Comparison of ENCODE assay signal across 9 cellular contexts in the genomic region with DNA sequence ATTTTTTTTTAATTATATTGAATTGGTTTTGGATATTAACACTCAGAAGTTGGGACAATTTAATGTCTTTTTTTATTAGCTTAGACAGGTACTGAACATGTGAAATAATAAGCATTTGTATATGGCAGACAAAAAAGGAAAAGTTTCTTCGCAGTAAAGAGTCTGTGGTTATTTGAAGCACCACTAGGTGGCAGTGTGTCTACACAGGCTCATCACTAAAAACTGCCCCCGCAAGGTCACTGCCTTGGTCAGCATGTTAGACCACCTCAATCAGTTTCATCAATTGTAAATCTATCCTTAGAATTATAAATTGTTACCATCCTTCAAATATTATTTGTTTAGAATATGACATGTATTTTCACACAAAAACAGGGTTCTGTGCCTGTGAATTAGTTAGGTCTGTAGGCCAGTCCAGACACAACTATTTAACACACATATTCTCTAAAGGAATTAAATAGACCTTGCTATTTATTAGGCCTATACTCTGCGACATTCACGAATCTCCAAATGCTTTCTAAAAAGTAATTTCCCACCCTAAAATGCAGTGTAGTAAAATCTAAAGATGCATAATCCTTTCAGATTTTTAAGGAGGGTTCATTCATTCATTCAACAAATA. TPM values are rescaled to one million over a fixed set of nuclear protein-coding genes. Genes with fewer than 3 reads are reported as not detected.
DNase-seq lines count a peak whose midpoint lies in the region; ATAC-seq, FAIRE-seq and TF ChIP-seq lines count a peak whose summit lies in the region.
"Had no signal": no experiment of that assay in that cellular context is flagged by ENCODE, and none has a peak within 500 bp of the region (broad histone marks: within the 10 kb centered on the region; RNA-seq: fewer than 3 reads in every experiment).

No MANE protein-coding gene starts in this region.

- H3K36me3 ChIP-seq in PC-3 (ENCODE audit: low read depth, low read length) = no peaks in the 10 kb centered on the region; the same call in 1 of the 2 replicates
- H3K36me3 ChIP-seq in small intestine (ENCODE audit: control insufficient read depth in 2 of 2, insufficient read depth in 2 of 2, low read length in 2 of 2) = no peaks in the 10 kb centered on the region

- no peak overlapping the region for H3K4me2 ChIP-seq in PC-3 (ENCODE audit: low read length)

- DNase-seq in GM12892 (ENCODE audit: insufficient read length) (no peak), PC-3 (peak; percentile 25), fibroblast of the conjunctiva (ENCODE audit: low read depth) (peak; percentile 18), small intestine (peak; percentile 19)
- DNase-seq in stimulated activated CD4-positive, alpha-beta T cell treated with anti-CD3 and anti-CD28 coated beads, Interleukin-4, amount 100 ng/mL, for 1 hour = no peak

- H3K4me3 ChIP-seq in PC-3 (ENCODE audit: low read length) (no peak overlapping the region), small intestine (ENCODE audit: low read depth in 1 of 2, low read length in 2 of 2) (no peak overlapping the region)

- no peak for TF ChIP-seq POLR2A in GM12892 (IDR thresholded peaks at IDR 0.05; ENCODE audit: low read depth, low read length)

- H3K9me3 ChIP-seq in PC-3 (ENCODE audit: low read length) (no peaks in the 10 kb centered on the region), small intestine (ENCODE audit: control insufficient read depth, low read depth) (no peaks in the 10 kb centered on the region)

- H3K27me3 ChIP-seq in PC-3 (ENCODE audit: low read length) = no peaks in the 10 kb centered on the region
- no peaks in the 10 kb centered on the region for H3K27me3 ChIP-seq in small intestine (ENCODE audit: control insufficient read depth in 2 of 2, insufficient read depth in 2 of 2, low read length in 2 of 2)

- no peak overlapping the region for H2AFZ ChIP-seq in PC-3 (ENCODE audit: low read length)

- no peak overlapping the region for H3K27ac ChIP-seq in C4-2B
- H3K27ac ChIP-seq in PC-3 (ENCODE audit: low read length) = no peak overlapping the region
- H3K27ac ChIP-seq in small intestine (ENCODE audit: low read depth in 1 of 2, low read length in 1 of 2) = no peak overlapping the region

- no peak overlapping the region for H3K9ac ChIP-seq in PC-3 (ENCODE audit: low read length)

- H3K79me2 ChIP-seq in PC-3 (ENCODE audit: low read length) = no peaks in the 10 kb centered on the region

- CTCF ChIA-PET in PC-3 (lab: Charles Lee) = no interaction called here

- ATAC-seq in HG02870 (IDR thresholded peaks at IDR 0.05; ENCODE audit: unreplicated experiment) = peak; percentile 69
- no peak for ATAC-seq in PC-3
- no peak for ATAC-seq in GM21447 (IDR thresholded peaks at IDR 0.05; ENCODE audit: unreplicated experiment)
- ATAC-seq: naive thymus-derived CD8-positive, alpha-beta T cell had no signal

- TF ChIP-seq CTCF in C4-2B (conservative IDR thresholded peaks at IDR 0.05) = peak; percentile 95
- peak; percentile 76 for TF ChIP-seq CTCF in PC-3 (conservative IDR thresholded peaks at IDR 0.05; ENCODE audit: low read depth, low read length)

- BruUV-seq in PC-3 (replicated peaks; lab: Mats Ljungman, UMichigan) = no TSS peak

- H4K20me1 ChIP-seq in PC-3 (ENCODE audit: low read length) = no peaks in the 10 kb centered on the region

- POLR2A ChIA-PET in PC-3 (lab: Charles Lee; ENCODE audit: unreplicated experiment) = no interaction called here

- 40 to 49% (median 44%) methylated on average over 4 of the region's 4 CpGs for WGBS in small intestine, 3 donors

- no peaks in the 10 kb centered on the region for H3F3A ChIP-seq in PC-3 (ENCODE audit: low read length, unreplicated experiment)

- H3K9me2 ChIP-seq in PC-3 (replicated peaks; ENCODE audit: low read length) = no peaks in the 10 kb centered on the region

- intact Hi-C loops in PC-3 (cut with micrococcal nuclease) = no loop called here

- H3K4me1 ChIP-seq in PC-3 (ENCODE audit: insufficient read depth, low read length) (no peaks in the 10 kb centered on the region), small intestine (ENCODE audit: control insufficient read depth in 2 of 2, insufficient read depth in 1 of 2, low read depth in 1 of 2, low read length in 1 of 2) (no peaks in the 10 kb centered on the region)

- FAIRE-seq in GM12892 (lab: Jason Lieb, UNC) (peak; percentile 42), small intestine (lab: Jason Lieb, UNC) (no peak)

RNA-seq across cellular contexts. Expression of a gene that starts 17.0 kb away (rescaled TPM):
- not detected for polyA plus RNA-seq in GM12892 (2012; ENCODE audit: missing spikeins)
- not detected in 2 replicates for total RNA-seq in PC-3 (2014; rRNA removed)
- under 1 TPM in 1 of 3 donors, not detected in 2; 0.12 TPM for polyA plus RNA-seq in small intestine
- total RNA-seq: naive thymus-derived CD8-positive, alpha-beta T cell had no signal
- polyA plus RNA-seq: naive thymus-derived CD8-positive, alpha-beta T cell had no signal

Comparison
In these comparisons a context has a peak if more than half of its experiments do, and no peak if none do; other contexts are left out.
1. DNase-seq: peak in PC-3 (single experiment), fibroblast of the conjunctiva (single experiment) and small intestine (single experiment); none in GM12892 (single experiment) and stimulated activated CD4-positive, alpha-beta T cell treated with anti-CD3 and anti-CD28 coated beads, Interleukin-4, amount 100 ng/mL, for 1 hour (single experiment).